Comparison of ENCODE assay signal across 1 cellular context in genomic region chr10:79523157-79523853, GRCh38.
TF ChIP-seq lines count a peak whose summit lies in the region.

No MANE protein-coding gene starts in this region.

TF ChIP-seq in K562, 482 proteins besides CTCF, POLR2A, EP300 and RAD21:
- peak; percentile 9 for TF ChIP-seq CTCFL (IDR thresholded peaks at IDR 0.05; ENCODE audit: borderline replicate concordance, insufficient read depth, low read depth, low read length, poor library complexity, severe bottlenecking)
